In genomic region chr19:41912899-41913475, GRCh38 we compare ENCODE assay signal across 1 cellular context.
TF ChIP-seq lines count a peak whose summit lies in the region.

No MANE protein-coding gene starts in this region.

TF ChIP-seq in HepG2, 621 proteins besides CTCF, POLR2A, EP300 and RAD21:
- TF ChIP-seq CSRNP2 (CRISPR knock-in tag; conservative IDR thresholded peaks at IDR 0.05; ENCODE audit: low read depth) (no peak), NCOA2 (CRISPR knock-in tag; IDR thresholded peaks at IDR 0.05) (no peak), ZNF770 (CRISPR knock-in tag; IDR thresholded peaks at IDR 0.05) (0 out of 2 replicates have a peak, but pooled peaks have one; percentile 18)
TF ChIP-seq in HepG2: peak in this region for 1.
